8 cellular contexts compared by ENCODE assay signal in genomic region chr11:133134561-133135173, GRCh38.
DNase-seq lines count a peak whose midpoint lies in the region; ATAC-seq and TF ChIP-seq lines count a peak whose summit lies in the region.

No MANE protein-coding gene starts in this region.

- no peak overlapping the region for H3K4me3 Mint-ChIP-seq in activated CD8-positive, alpha-beta T cell treated with anti-CD3 and anti-CD28 coated beads for 36 hours

- H3K4me1 ChIP-seq in osteoblast (ENCODE audit: insufficient read depth, low read length), result no peaks in the 10 kb centered on the region

- no peak overlapping the region for H3K4me3 ChIP-seq in fibroblast of villous mesenchyme (ENCODE audit: low read depth, low read length)
- no peak overlapping the region for H3K4me3 ChIP-seq in osteoblast (ENCODE audit: insufficient read depth, low read length)

- H3K4me1 Mint-ChIP-seq in activated CD8-positive, alpha-beta T cell treated with anti-CD3 and anti-CD28 coated beads for 36 hours (ENCODE audit: low read depth), result no peaks in the 10 kb centered on the region

- CTCF ChIA-PET in activated CD8-positive, alpha-beta T cell treated with anti-CD3 and anti-CD28 coated beads for 36 hours (lab: Charles Lee), result interaction anchor here (0.6 to 3.9 kb wide), 14 partner anchors 10 to 703 kb away, joined by 3 to 30 read pairs (median 4); no protein-coding TSS in a partner anchor

- POLR2A ChIA-PET in activated CD8-positive, alpha-beta T cell treated with anti-CD3 and anti-CD28 coated beads for 36 hours (lab: Charles Lee), result no interaction called here

- DNase-seq in COR-L47 (lab: John Stamatoyannopoulos, UW), result peak; percentile 21
- peak; percentile 6 for DNase-seq in NCI-H2107 treated with DMSO at 0.1 percent for 48 hours (lab: John Stamatoyannopoulos, UW; ENCODE audit: unreplicated experiment)
- DNase-seq in activated CD8-positive, alpha-beta T cell treated with anti-CD3 and anti-CD28 coated beads for 36 hours, result peak; percentile 67
- no peak for DNase-seq in fibroblast of villous mesenchyme (ENCODE audit: low read depth)
- no peak for DNase-seq in osteoblast (ENCODE audit: insufficient read length, low spot score, missing footprints)
- no peak for DNase-seq in 8988T

- H2AFZ ChIP-seq in osteoblast (ENCODE audit: low read length), result no peak overlapping the region

- no peaks in the 10 kb centered on the region for H3K9me3 Mint-ChIP-seq in activated CD8-positive, alpha-beta T cell treated with anti-CD3 and anti-CD28 coated beads for 36 hours

- intact Hi-C loops in activated CD8-positive, alpha-beta T cell treated with anti-CD3 and anti-CD28 coated beads for 36 hours (cut with micrococcal nuclease), result no loop called here

- H3K27ac Mint-ChIP-seq in activated CD8-positive, alpha-beta T cell treated with anti-CD3 and anti-CD28 coated beads for 36 hours, result no peak overlapping the region

- no peaks in the 10 kb centered on the region for H3K9me3 ChIP-seq in osteoblast (ENCODE audit: low read depth, low read length)

- H3K27me3 Mint-ChIP-seq in activated CD8-positive, alpha-beta T cell treated with anti-CD3 and anti-CD28 coated beads for 36 hours, result peaks cover 10% of the 10 kb centered on the region

- H4K20me1 ChIP-seq in osteoblast (ENCODE audit: insufficient read depth, low read length), result no peaks in the 10 kb centered on the region

- H3K4me2 ChIP-seq in osteoblast (ENCODE audit: insufficient read depth, low read length), result no peak overlapping the region

- no peak overlapping the region for H3K27ac ChIP-seq in osteoblast (ENCODE audit: low read depth, low read length)

- no peaks in the 10 kb centered on the region for H3K36me3 Mint-ChIP-seq in activated CD8-positive, alpha-beta T cell treated with anti-CD3 and anti-CD28 coated beads for 36 hours (ENCODE audit: low read depth)

- no peaks in the 10 kb centered on the region for H3K27me3 ChIP-seq in osteoblast (ENCODE audit: insufficient read depth, low read length)

- peak; percentile 74 for TF ChIP-seq CTCF in activated CD8-positive, alpha-beta T cell treated with anti-CD3 and anti-CD28 coated beads for 36 hours (IDR thresholded peaks at IDR 0.05)
- TF ChIP-seq CTCF in fibroblast of villous mesenchyme (IDR thresholded peaks at IDR 0.05; ENCODE audit: insufficient read depth, low read depth, low read length), result peak; percentile 13
- peak; percentile 64 for TF ChIP-seq CTCF in osteoblast (IDR thresholded peaks at IDR 0.05; ENCODE audit: extremely low read depth, low read depth, low read length)

- no peaks in the 10 kb centered on the region for H3K36me3 ChIP-seq in osteoblast (ENCODE audit: insufficient read depth, low read length)

- H3K79me2 ChIP-seq in osteoblast (ENCODE audit: insufficient read depth, low read length), result no peaks in the 10 kb centered on the region

- ATAC-seq in GM19025 (IDR thresholded peaks at IDR 0.05; ENCODE audit: low read depth, unreplicated experiment), result peak; percentile 82
- peak; percentile 92 for ATAC-seq in HG03095 (IDR thresholded peaks at IDR 0.05; ENCODE audit: unreplicated experiment)
- peak; percentile 56 for ATAC-seq in activated CD8-positive, alpha-beta T cell treated with anti-CD3 and anti-CD28 coated beads for 36 hours

Comparison
In these comparisons a context has a peak if more than half of its experiments do, and no peak if none do; other contexts are left out.
1. DNase-seq: peak in COR-L47 (single experiment), NCI-H2107 treated with DMSO at 0.1 percent for 48 hours (single experiment) and activated CD8-positive, alpha-beta T cell treated with anti-CD3 and anti-CD28 coated beads for 36 hours (single experiment); none in fibroblast of villous mesenchyme (single experiment), osteoblast (single experiment) and 8988T (single experiment).
2. CTCF ChIP-seq: peak in every context shown above with its lines; median percentile 74 in activated CD8-positive, alpha-beta T cell treated with anti-CD3 and anti-CD28 coated beads for 36 hours; 64 in osteoblast; 13 in fibroblast of villous mesenchyme.
3. Peak in every context shown above with its lines, with median percentiles within 50 percentile points of each other: ATAC-seq.